21 cellular contexts compared by ENCODE assay signal in the genomic region with DNA sequence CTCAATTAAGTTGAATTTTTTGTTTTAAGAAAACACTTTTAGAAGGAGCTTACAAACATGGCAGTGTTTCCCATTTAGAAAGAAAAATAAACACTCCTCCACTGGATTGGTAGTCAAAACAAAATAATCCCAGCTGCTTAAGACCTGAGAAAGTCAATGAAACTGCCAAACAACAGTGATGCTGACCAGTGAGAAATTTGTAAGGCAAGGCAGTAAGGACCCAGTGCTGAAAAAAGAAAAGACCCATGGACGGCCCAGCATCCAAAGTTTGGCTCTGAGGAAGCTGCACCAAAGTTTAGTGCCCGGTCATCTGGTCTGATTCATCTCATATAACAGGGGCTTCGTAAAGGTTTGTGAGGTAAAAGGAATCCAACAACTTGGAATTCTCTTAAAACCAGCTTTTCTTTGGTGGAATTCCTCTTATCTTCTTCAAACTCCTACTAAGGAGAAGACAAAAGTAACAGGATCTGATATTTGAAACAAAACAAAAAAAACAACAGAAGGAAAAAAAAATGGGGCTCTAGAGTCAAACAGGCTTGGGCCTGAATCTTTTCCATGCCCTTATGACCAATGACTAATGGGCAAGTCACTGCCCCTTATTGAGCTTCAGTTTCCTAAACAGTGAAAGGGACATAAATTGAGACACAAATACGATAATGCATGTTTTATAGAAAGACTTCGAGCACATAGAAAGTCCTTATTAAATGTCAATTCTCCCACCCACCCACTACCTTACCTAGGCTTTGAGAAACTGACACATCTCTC.
A peak's percentile ranks its signal among the peaks of the same experiment; 100 is the strongest.
DNase-seq lines count a peak whose midpoint lies in the region; ATAC-seq and TF ChIP-seq lines count a peak whose summit lies in the region.
"Had no signal": no experiment of that assay in that cellular context is flagged by ENCODE, and none has a peak within 500 bp of the region (broad histone marks: within the 10 kb centered on the region; RNA-seq: fewer than 3 reads in every experiment).

No MANE protein-coding gene starts in this region.

- H3K4me3 ChIP-seq in breast epithelium (no peak overlapping the region), choroid plexus epithelial cell (ENCODE audit: low read depth, low read length) (no peak overlapping the region)
- H3K4me3 ChIP-seq in CD8-positive, alpha-beta memory T cell (ENCODE audit: low read length) = no peak overlapping the region
- H3K4me3 ChIP-seq: gastrocnemius medialis, prostate gland, upper lobe of left lung had no signal

- H3K4me1 ChIP-seq in breast epithelium = no peaks in the 10 kb centered on the region
- no peaks in the 10 kb centered on the region for H3K4me1 ChIP-seq in CD8-positive, alpha-beta memory T cell (ENCODE audit: insufficient read depth, low read length)

- no peaks in the 10 kb centered on the region for H3K9me3 Mint-ChIP-seq in MCF 10A (ENCODE audit: unreplicated experiment)
- H3K9me3 Mint-ChIP-seq in CD8-positive, alpha-beta memory T cell = no peaks in the 10 kb centered on the region
- H3K9me3 Mint-ChIP-seq: activated naive CD4-positive, alpha-beta T cell treated with anti-CD3 and anti-CD28 coated beads, Interleukin-2, amount 10 ng/mL, durations not matched to agents 7 days and 5 days had no signal

- no peaks in the 10 kb centered on the region for H3K4me1 Mint-ChIP-seq in MCF 10A (ENCODE audit: insufficient read depth, unreplicated experiment)
- peaks cover 0 to 5% (median 1%) of the 10 kb centered on the region in 3 donors for H3K4me1 Mint-ChIP-seq in CD8-positive, alpha-beta memory T cell
- H3K4me1 Mint-ChIP-seq: activated naive CD4-positive, alpha-beta T cell treated with anti-CD3 and anti-CD28 coated beads, Interleukin-2, amount 10 ng/mL, durations not matched to agents 7 days and 5 days; CD14-positive monocyte had no signal

- H3K4me3 Mint-ChIP-seq in MCF 10A (ENCODE audit: unreplicated experiment) = no peak overlapping the region
- H3K4me3 Mint-ChIP-seq in CD8-positive, alpha-beta memory T cell = no peak overlapping the region
- H3K4me3 Mint-ChIP-seq: activated naive CD4-positive, alpha-beta T cell treated with anti-CD3 and anti-CD28 coated beads, Interleukin-2, amount 10 ng/mL, durations not matched to agents 7 days and 5 days had no signal

- H3K36me3 ChIP-seq in breast epithelium = no peaks in the 10 kb centered on the region
- no peaks in the 10 kb centered on the region for H3K36me3 ChIP-seq in CD8-positive, alpha-beta memory T cell (ENCODE audit: insufficient read depth, low read length)
- H3K36me3 ChIP-seq: gastrocnemius medialis, prostate gland, upper lobe of left lung had no signal

- no peaks in the 10 kb centered on the region for H3K27me3 Mint-ChIP-seq in MCF 10A (ENCODE audit: insufficient read depth, unreplicated experiment)
- H3K27me3 Mint-ChIP-seq in CD8-positive, alpha-beta memory T cell = peaks cover 16 to 41% of the 10 kb centered on the region in 2 donors

- no peaks in the 10 kb centered on the region for H3K9me3 ChIP-seq in breast epithelium
- no peaks in the 10 kb centered on the region for H3K9me3 ChIP-seq in CD8-positive, alpha-beta memory T cell (ENCODE audit: low read length)
- H3K9me3 ChIP-seq: gastrocnemius medialis, prostate gland, upper lobe of left lung had no signal

- CTCF ChIA-PET in MCF 10A (lab: Yijun Ruan, JAX) = interaction anchor here (0.7 to 5.4 kb wide), 9 partner anchors 120 to 317 kb away, joined by 3 to 176 read pairs (median 4); no protein-coding TSS in a partner anchor
- CTCF ChIA-PET in CD8-positive, alpha-beta memory T cell (lab: Charles Lee) = interaction anchor here (0.7 kb wide), 1 partner anchor 141 kb away, joined by 3 read pairs; no protein-coding TSS in a partner anchor

- no TSS peak for BruUV-seq in MCF 10A (replicated peaks; lab: Mats Ljungman, UMichigan)

- TF ChIP-seq POLR2A in breast epithelium (IDR thresholded peaks at IDR 0.05) = no peak

- no peaks in the 10 kb centered on the region for H3K27me3 ChIP-seq in breast epithelium
- no peaks in the 10 kb centered on the region for H3K27me3 ChIP-seq in CD8-positive, alpha-beta memory T cell (ENCODE audit: insufficient read depth, low read length, poor library complexity, severe bottlenecking)
- H3K27me3 ChIP-seq: gastrocnemius medialis, upper lobe of left lung had no signal

- intact Hi-C loops in MCF 10A (cut with micrococcal nuclease) = no loop called here
- intact Hi-C loops in breast epithelium (cut with DNase I; ENCODE audit: low total_unique reads) = loop anchor here (10.0 kb wide), 1 partner anchor 313 kb away; no protein-coding TSS in a partner anchor

- no peak overlapping the region for H3K27ac ChIP-seq in breast epithelium
- no peak overlapping the region for H3K27ac ChIP-seq in CD8-positive, alpha-beta memory T cell (ENCODE audit: low read depth, low read length)
- H3K27ac ChIP-seq: gastrocnemius medialis, prostate gland, upper lobe of left lung had no signal

- H3K36me3 Mint-ChIP-seq in MCF 10A (ENCODE audit: insufficient read depth, unreplicated experiment) = no peaks in the 10 kb centered on the region
- no peaks in the 10 kb centered on the region for H3K36me3 Mint-ChIP-seq in CD8-positive, alpha-beta memory T cell
- H3K36me3 Mint-ChIP-seq: activated naive CD4-positive, alpha-beta T cell treated with anti-CD3 and anti-CD28 coated beads, Interleukin-2, amount 10 ng/mL, durations not matched to agents 7 days and 5 days; CD14-positive monocyte had no signal

- DNase-seq in MCF 10A (ENCODE audit: unreplicated experiment) (peak; percentile 4), breast epithelium (ENCODE audit: low spot score in 2 of 2) (no peak), choroid plexus epithelial cell (ENCODE audit: low read depth) (peak; percentile 29), iris pigment epithelial cell (ENCODE audit: low read depth) (peak; percentile 8), amniotic stem cell (lab: John Stamatoyannopoulos, UW) (no peak), DMS 273 (lab: John Stamatoyannopoulos, UW; ENCODE audit: unreplicated experiment) (no peak)
- no peak for DNase-seq in CD8-positive, alpha-beta memory T cell
- DNase-seq: 8988T; activated CD4-positive, alpha-beta T cell treated with anti-CD3 and anti-CD28 coated beads for 1 hour; activated CD8-positive, alpha-beta memory T cell treated with anti-CD3 and anti-CD28 coated beads, Interleukin-2, amount 50 U/mL, for 4 hours; activated naive CD4-positive, alpha-beta T cell treated with anti-CD3 and anti-CD28 coated beads, Interleukin-2, amount 10 ng/mL, durations not matched to agents 7 days and 5 days; DND-41; gastrocnemius medialis; NCI-H345; stimulated activated naive CD4-positive, alpha-beta T cell treated with Interleukin-2 at 50 U/mL for 16 hours; T-helper 2 cell; upper lobe of left lung had no signal

- ATAC-seq in GM18498 (IDR thresholded peaks at IDR 0.05; ENCODE audit: unreplicated experiment) = no peak
- ATAC-seq: gastrocnemius medialis, Right ventricle myocardium inferior had no signal

- POLR2A ChIA-PET in MCF 10A (lab: Yijun Ruan, JAX) = interaction anchor here (0.6 to 1.3 kb wide), 3 partner anchors 28 to 531 kb away, joined by 3 to 4 read pairs (median 4); no protein-coding TSS in a partner anchor
- POLR2A ChIA-PET in CD8-positive, alpha-beta memory T cell (lab: Charles Lee) = no interaction called here

- no peak overlapping the region for H3K27ac Mint-ChIP-seq in MCF 10A (ENCODE audit: low read depth, unreplicated experiment)
- no peak overlapping the region for H3K27ac Mint-ChIP-seq in CD8-positive, alpha-beta memory T cell
- H3K27ac Mint-ChIP-seq: activated naive CD4-positive, alpha-beta T cell treated with anti-CD3 and anti-CD28 coated beads, Interleukin-2, amount 10 ng/mL, durations not matched to agents 7 days and 5 days had no signal

- TF ChIP-seq CTCF in MCF 10A (IDR thresholded peaks at IDR 0.05; ENCODE audit: unreplicated experiment) (no peak), breast epithelium (IDR thresholded peaks at IDR 0.05) (no peak), choroid plexus epithelial cell (conservative IDR thresholded peaks at IDR 0.05; ENCODE audit: low read depth, low read length) (no peak)

Comparison
In these comparisons a context has a peak if more than half of its experiments do, and no peak if none do; other contexts are left out.
1. DNase-seq: peak in MCF 10A (single experiment), choroid plexus epithelial cell (single experiment) and iris pigment epithelial cell (single experiment); none in breast epithelium (0 of 2), amniotic stem cell (single experiment), DMS 273 (single experiment) and CD8-positive, alpha-beta memory T cell (0 of 5).